In genomic region chr9:116750543-116750942, GRCh38 we compare ENCODE assay signal across 10 cellular contexts.
"Had no signal": no experiment of that assay in that cellular context is flagged by ENCODE, and none has a peak within 500 bp of the region (broad histone marks: within the 10 kb centered on the region; RNA-seq: fewer than 3 reads in every experiment).

No MANE protein-coding gene starts in this region.

- H3K4me3 Mint-ChIP-seq: HFFc6, IgD-negative memory B cell had no signal

- H3K36me3 ChIP-seq: HAP-1 had no signal

- H2AFZ ChIP-seq: GM23248 had no signal

- H3K27ac ChIP-seq: GM23248, HL-60 had no signal

- H3K4me3 ChIP-seq: GM23248, HAP-1 had no signal

- H3K9me3 Mint-ChIP-seq: HFFc6 had no signal

- H3K4me1 ChIP-seq: HAP-1 had no signal

- H3K9ac ChIP-seq: GM23248 had no signal

- ATAC-seq: HCT116, HepG2 had no signal

- DNase-seq: GM23248, GOT3, H7, HFFc6, KBM-7 had no signal

- H3K36me3 Mint-ChIP-seq: IgD-negative memory B cell had no signal

- H3K27me3 Mint-ChIP-seq: IgD-negative memory B cell had no signal

- H3K9me3 ChIP-seq: HAP-1 had no signal

- H3K27ac Mint-ChIP-seq: HFFc6, IgD-negative memory B cell had no signal
